8 cellular contexts compared by ENCODE assay signal in genomic region chr17:17681187-17681743, GRCh38. TPM values are rescaled to one million over a fixed set of nuclear protein-coding genes. Genes with fewer than 3 reads are reported as not detected.
DNase-seq lines count a peak whose midpoint lies in the region; ATAC-seq and TF ChIP-seq lines count a peak whose summit lies in the region.

RAI1 (plus strand) TSS chr17:17681458; CDS start chr17:17792949, 111,491 bp downstream.

- peak within 1 kb of the TSS; percentile 80 for H3K27ac Mint-ChIP-seq in chondrocyte (ENCODE audit: unreplicated experiment)

- H3K36me3 ChIP-seq in kidney epithelial cell (ENCODE audit: control insufficient read depth, insufficient read depth, low read length) = no peaks in the 10 kb centered on the region

- peaks cover 35% of the 10 kb centered on the region for H3K4me1 Mint-ChIP-seq in chondrocyte (ENCODE audit: low read depth)

- H3K4me3 ChIP-seq in kidney epithelial cell (ENCODE audit: low read depth, low read length) = peak within 1 kb of the TSS; percentile 89

- no peaks in the 10 kb centered on the region for H3K27me3 ChIP-seq in kidney epithelial cell (ENCODE audit: control insufficient read depth, insufficient read depth, low read length)

- DNase-seq in NCI-H2081 (lab: John Stamatoyannopoulos, UW) (peak; percentile 76 to 78), NCI-H2081 treated with DMSO at 0.1 percent for 48 hours (lab: John Stamatoyannopoulos, UW) (no peak), NCI-H345 (lab: John Stamatoyannopoulos, UW) (peak; percentile 69), chondrocyte (ENCODE audit: low spot score) (no peak), kidney epithelial cell (ENCODE audit: low read depth) (no peak)
- peak; percentile 78 for DNase-seq in activated CD4-positive, CD25-positive, alpha-beta regulatory T cell treated with anti-CD3 and anti-CD28 coated beads, Interleukin-2, amount 50 U/mL, for 72 hours
- DNase-seq in stimulated activated CD4-positive, alpha-beta T cell treated with anti-CD3 and anti-CD28 coated beads, Interleukin-15, amount 100 ng/mL, for 24 hours = peak; percentile 77

- no peaks in the 10 kb centered on the region for H3K9me3 Mint-ChIP-seq in chondrocyte (ENCODE audit: low read depth)

- TF ChIP-seq CTCF in chondrocyte (IDR thresholded peaks at IDR 0.05) = peak; percentile 79
- no peak for TF ChIP-seq CTCF in kidney epithelial cell (IDR thresholded peaks at IDR 0.05; ENCODE audit: insufficient read depth, low read length, poor library complexity, severe bottlenecking)

- ATAC-seq in HG03039 (IDR thresholded peaks at IDR 0.05; ENCODE audit: unreplicated experiment) = peak; percentile 41

- H3K4me3 Mint-ChIP-seq in chondrocyte (ENCODE audit: unreplicated experiment) = peak within 1 kb of the TSS; percentile 85

- H3K27me3 Mint-ChIP-seq in chondrocyte (ENCODE audit: low read depth) = peaks cover 4% of the 10 kb centered on the region

- no peaks in the 10 kb centered on the region for H3K36me3 Mint-ChIP-seq in chondrocyte (ENCODE audit: low read depth)

RNA-seq across cellular contexts. Expression of gene RAI1, which starts in this region (rescaled TPM):
- 24.0 to 28.7 TPM (median 28.6 TPM) in 3 replicates for total RNA-seq in chondrocyte
- 31.3 and 35.0 TPM in 2 replicates for total RNA-seq in kidney epithelial cell

Comparison
In these comparisons a context has a peak if more than half of its experiments do, and no peak if none do; other contexts are left out.
1. DNase-seq: peak in NCI-H2081 (2 of 2), NCI-H345 (single experiment), activated CD4-positive, CD25-positive, alpha-beta regulatory T cell treated with anti-CD3 and anti-CD28 coated beads, Interleukin-2, amount 50 U/mL, for 72 hours (single experiment) and stimulated activated CD4-positive, alpha-beta T cell treated with anti-CD3 and anti-CD28 coated beads, Interleukin-15, amount 100 ng/mL, for 24 hours (single experiment); none in NCI-H2081 treated with DMSO at 0.1 percent for 48 hours (single experiment), chondrocyte (single experiment) and kidney epithelial cell (single experiment).